ENCODE assay signal across 28 cellular contexts in genomic region chr1:190849346-190849745, GRCh38.
"Had no signal": no experiment of that assay in that cellular context is flagged by ENCODE, and none has a peak within 500 bp of the region (broad histone marks: within the 10 kb centered on the region; RNA-seq: fewer than 3 reads in every experiment).

No MANE protein-coding gene starts in this region.

- H3K4me3 Mint-ChIP-seq: activated naive CD4-positive, alpha-beta T cell treated with anti-CD3 and anti-CD28 coated beads for 36 hours; activated naive CD8-positive, alpha-beta T cell treated with anti-CD3 and anti-CD28 coated beads for 36 hours; activated T-helper 1 cell treated with anti-CD3 and anti-CD28 coated beads, Interleukin-12 subunit alpha, Interleukin-12 subunit beta, Interleukin-2, Interleukin-4 antibody, amounts not matched to agents 30 ng/mL and 10 ng/mL and 1 ng/mL, durations not matched to agents 14 hours and 24 hours and 36 hours; natural killer cell; stimulated activated naive B cell treated with anti-CD40 and anti-IgM and Interleukin-4, amounts not matched to agents 10 μg/mL and 1 μg/mL and 100 μg/mL, for 72 hours had no signal

- ATAC-seq: activated CD4-positive, CD25-positive, alpha-beta regulatory T cell treated with anti-CD3 and anti-CD28 coated beads, Interleukin-2, amount 50 U/mL, for 24 hours; left lung; lower lobe of right lung; natural killer cell; stimulated activated naive B cell treated with anti-CD40 and anti-IgM and Interleukin-4, amounts not matched to agents 10 μg/mL and 1 μg/mL and 100 μg/mL, for 72 hours; upper lobe of right lung had no signal

- H3K27ac ChIP-seq: adrenal gland, cardiac muscle cell, colonic mucosa, left lung, lower lobe of right lung, neutrophil, stomach, suprapubic skin, tibial artery, upper lobe of right lung had no signal

- H3K36me3 ChIP-seq: adrenal gland, cardiac muscle cell, colonic mucosa, left lung, lower lobe of right lung, neutrophil, stomach, suprapubic skin, tibial artery, upper lobe of right lung had no signal

- H3K27ac Mint-ChIP-seq: activated naive CD4-positive, alpha-beta T cell treated with anti-CD3 and anti-CD28 coated beads for 36 hours; activated naive CD8-positive, alpha-beta T cell treated with anti-CD3 and anti-CD28 coated beads for 36 hours; activated T-helper 1 cell treated with anti-CD3 and anti-CD28 coated beads, Interleukin-12 subunit alpha, Interleukin-12 subunit beta, Interleukin-2, Interleukin-4 antibody, amounts not matched to agents 30 ng/mL and 10 ng/mL and 1 ng/mL, durations not matched to agents 14 hours and 24 hours and 36 hours; brain; natural killer cell; progenitor cell of endocrine pancreas; stimulated activated naive B cell treated with anti-CD40 and anti-IgM and Interleukin-4, amounts not matched to agents 10 μg/mL and 1 μg/mL and 100 μg/mL, for 72 hours had no signal

- H3K4me2 ChIP-seq: smooth muscle cell had no signal

- H3K36me3 Mint-ChIP-seq: activated naive CD8-positive, alpha-beta T cell treated with anti-CD3 and anti-CD28 coated beads for 36 hours; brain; stimulated activated naive B cell treated with anti-CD40 and anti-IgM and Interleukin-4, amounts not matched to agents 10 μg/mL and 1 μg/mL and 100 μg/mL, for 72 hours had no signal

- H3K27me3 Mint-ChIP-seq: activated naive CD8-positive, alpha-beta T cell treated with anti-CD3 and anti-CD28 coated beads for 36 hours; progenitor cell of endocrine pancreas; stimulated activated naive B cell treated with anti-CD40 and anti-IgM and Interleukin-4, amounts not matched to agents 10 μg/mL and 1 μg/mL and 100 μg/mL, for 72 hours had no signal

- H3K9me3 Mint-ChIP-seq: activated T-helper 1 cell treated with anti-CD3 and anti-CD28 coated beads, Interleukin-12 subunit alpha, Interleukin-12 subunit beta, Interleukin-2, Interleukin-4 antibody, amounts not matched to agents 30 ng/mL and 10 ng/mL and 1 ng/mL, durations not matched to agents 14 hours and 24 hours and 36 hours had no signal

- H3K9me3 ChIP-seq: adrenal gland, colonic mucosa, lower lobe of right lung, neutrophil, stomach, suprapubic skin, tibial artery, upper lobe of right lung had no signal

- H3K4me3 ChIP-seq: adrenal gland, cardiac muscle cell, colonic mucosa, left lung, lower lobe of right lung, smooth muscle cell, stomach, suprapubic skin, tibial artery, upper lobe of right lung had no signal

- H3K4me1 Mint-ChIP-seq: activated naive CD8-positive, alpha-beta T cell treated with anti-CD3 and anti-CD28 coated beads for 36 hours; natural killer cell; stimulated activated naive B cell treated with anti-CD40 and anti-IgM and Interleukin-4, amounts not matched to agents 10 μg/mL and 1 μg/mL and 100 μg/mL, for 72 hours had no signal

- H3K4me1 ChIP-seq: adrenal gland, colonic mucosa, left lung, lower lobe of right lung, stomach, suprapubic skin, tibial artery, upper lobe of right lung had no signal

- DNase-seq: activated CD4-positive, alpha-beta T cell treated with anti-CD3 and anti-CD28 coated beads for 48 hours; activated CD4-positive, alpha-beta T cell treated with anti-CD3 and anti-CD28 coated beads, Interleukin-2, amount 50 U/mL, for 48 hours; activated CD8-positive, alpha-beta memory T cell treated with anti-CD3 and anti-CD28 coated beads for 24 hours; activated effector memory CD4-positive, alpha-beta T cell treated with anti-CD3 and anti-CD28 coated beads, Interleukin-2, amount 50 U/mL, for 16 hours; activated naive CD4-positive, alpha-beta T cell treated with anti-CD3 and anti-CD28 coated beads for 36 hours; activated naive CD8-positive, alpha-beta T cell treated with anti-CD3 and anti-CD28 coated beads for 36 hours; adrenal gland; aorta; cerebellar nuclear complex; colonic mucosa; effector CD8-positive, alpha-beta T cell; left lung; lower lobe of right lung; mesendoderm; natural killer cell; stimulated activated CD4-positive, alpha-beta T cell treated with anti-CD3 and anti-CD28 coated beads, Interleukin-1b, Interleukin-23, amount 100 ng/mL, for 48 hours; stimulated activated naive B cell treated with anti-CD40 and anti-IgM and Interleukin-4, amounts not matched to agents 10 μg/mL and 1 μg/mL and 100 μg/mL, for 72 hours; stomach; tibial artery; upper lobe of right lung had no signal

- H3K27me3 ChIP-seq: adrenal gland, cardiac muscle cell, colonic mucosa, left lung, neutrophil, stomach, suprapubic skin, tibial artery, upper lobe of right lung had no signal
